Comparison of ENCODE assay signal across 10 cellular contexts in genomic region chr1:33337994-33338494, GRCh38. TPM values are rescaled to one million over a fixed set of nuclear protein-coding genes. Genes with fewer than 3 reads are reported as not detected.
A peak's percentile ranks its signal among the peaks of the same experiment; 100 is the strongest.
DNase-seq lines count a peak whose midpoint lies in the region; ATAC-seq and TF ChIP-seq lines count a peak whose summit lies in the region.
"Had no signal": no experiment of that assay in that cellular context is flagged by ENCODE, and none has a peak within 500 bp of the region (broad histone marks: within the 10 kb centered on the region; RNA-seq: fewer than 3 reads in every experiment).

No MANE protein-coding gene starts in this region.

- peak overlapping the region; percentile 67 for H4K8ac ChIP-seq in mesenchymal stem cell (ENCODE audit: low read length)

- H3K14ac ChIP-seq in mesenchymal stem cell (ENCODE audit: low read length in 2 of 2), result no peak overlapping the region

- DNase-seq in dorsolateral prefrontal cortex (no peak), mesenchymal stem cell (peak; percentile 66), thoracic aorta (ENCODE audit: low spot score) (no peak), GM10248 (ENCODE audit: extremely low spot score) (no peak)
- DNase-seq in activated naive CD8-positive, alpha-beta T cell treated with anti-CD3 and anti-CD28 coated beads for 36 hours, result no peak
- DNase-seq: KG1 had no signal

- 82% methylated on average over 3 of the region's 3 CpGs for WGBS in mesenchymal stem cell

- peak overlapping the region; percentile 40 to 67 for H3K18ac ChIP-seq in mesenchymal stem cell (ENCODE audit: low read depth in 1 of 2, low read length in 2 of 2)

- no peaks in the 10 kb centered on the region for H3K79me1 ChIP-seq in mesenchymal stem cell (replicated peaks; ENCODE audit: low read length, poor library complexity, severe bottlenecking)

- peaks cover 4% of the 10 kb centered on the region for H3K36me3 Mint-ChIP-seq in activated naive CD8-positive, alpha-beta T cell treated with anti-CD3 and anti-CD28 coated beads for 36 hours

- ATAC-seq in thoracic aorta (ENCODE audit: insufficient number of reproducible peaks, low FRiP score, low read depth) (no peak), HG03469 (IDR thresholded peaks at IDR 0.05; ENCODE audit: unreplicated experiment) (no peak), GM21825 (IDR thresholded peaks at IDR 0.05; ENCODE audit: unreplicated experiment) (no peak)

- H4K20me1 ChIP-seq in Loucy (ENCODE audit: insufficient read depth, low read length, poor library complexity, severe bottlenecking), result peaks cover 45% of the 10 kb centered on the region

- H3K4me1 Mint-ChIP-seq in activated naive CD8-positive, alpha-beta T cell treated with anti-CD3 and anti-CD28 coated beads for 36 hours, result peaks cover 37% of the 10 kb centered on the region

- no peaks in the 10 kb centered on the region for H3K9me2 ChIP-seq in Loucy (replicated peaks; ENCODE audit: low read depth, low read length)

- H3K27ac Mint-ChIP-seq in activated naive CD8-positive, alpha-beta T cell treated with anti-CD3 and anti-CD28 coated beads for 36 hours, result no peak overlapping the region

- POLR2A ChIA-PET in GM10248 (lab: Yijun Ruan, JAX), result no interaction called here

- no peaks in the 10 kb centered on the region for H3K9me3 Mint-ChIP-seq in activated naive CD8-positive, alpha-beta T cell treated with anti-CD3 and anti-CD28 coated beads for 36 hours

- H2AFZ ChIP-seq in Loucy (ENCODE audit: low read length) (no peak overlapping the region), mesenchymal stem cell (ENCODE audit: low read depth, low read length) (no peak overlapping the region)

- H3K4me3 Mint-ChIP-seq in activated naive CD8-positive, alpha-beta T cell treated with anti-CD3 and anti-CD28 coated beads for 36 hours, result no peak overlapping the region

- H3K4me3 ChIP-seq in Loucy (ENCODE audit: low read length, poor library complexity, severe bottlenecking) (no peak overlapping the region), dorsolateral prefrontal cortex (peak overlapping the region in 23 of 59 donors; percentile 0 to 41 (median 13)), mesenchymal stem cell (ENCODE audit: insufficient read depth in 1 of 2, low read depth in 1 of 2, low read length in 2 of 2) (peak overlapping the region in 1 of 2 experiments; percentile 49), thoracic aorta (peak overlapping the region; percentile 56)

- H3K23ac ChIP-seq in mesenchymal stem cell (ENCODE audit: low read length in 2 of 2), result no peak overlapping the region

- H3K9me3 ChIP-seq in Loucy (ENCODE audit: insufficient read depth, low read depth, low read length), result no peaks in the 10 kb centered on the region
- H3K9me3 ChIP-seq in mesenchymal stem cell (ENCODE audit: control insufficient read depth, low read length), result no peaks in the 10 kb centered on the region
- no peaks in the 10 kb centered on the region for H3K9me3 ChIP-seq in thoracic aorta

- peaks cover 98% of the 10 kb centered on the region for H3K79me2 ChIP-seq in Loucy (ENCODE audit: insufficient read depth, low read length)

- peak overlapping the region in 1 of 2 experiments; percentile 59 for H2BK12ac ChIP-seq in mesenchymal stem cell (ENCODE audit: low read length in 2 of 2)

- H3K4ac ChIP-seq in mesenchymal stem cell (ENCODE audit: low read depth in 1 of 2, low read length in 2 of 2), result no peak overlapping the region

- peak overlapping the region; percentile 5 for H2AK5ac ChIP-seq in mesenchymal stem cell (ENCODE audit: low read length, severe bottlenecking)

- CTCF ChIA-PET in GM10248 (lab: Yijun Ruan, JAX), result interaction anchor here (1.2 to 3.5 kb wide), 4 partner anchors 9 to 41 kb away, joined by 4 to 28 read pairs (median 8); no protein-coding TSS in a partner anchor

- H3K4me2 ChIP-seq in Loucy (ENCODE audit: low read depth, low read length, poor library complexity, severe bottlenecking) (peak overlapping the region; percentile 3), mesenchymal stem cell (ENCODE audit: low read length, poor library complexity, severe bottlenecking) (no peak overlapping the region)

- peak overlapping the region; percentile 3 for H3K9ac ChIP-seq in Loucy (ENCODE audit: low read depth, low read length, poor library complexity, severe bottlenecking)
- H3K9ac ChIP-seq in mesenchymal stem cell (ENCODE audit: low read length), result peak overlapping the region; percentile 80

- no peak overlapping the region for H2BK15ac ChIP-seq in mesenchymal stem cell (ENCODE audit: low read depth, poor library complexity, severe bottlenecking)

- H3K4me1 ChIP-seq in Loucy (ENCODE audit: insufficient read depth, low read length, poor library complexity, severe bottlenecking) (peaks cover 16% of the 10 kb centered on the region), mesenchymal stem cell (ENCODE audit: control insufficient read depth, insufficient read depth, low read depth, low read length) (peaks cover 41% of the 10 kb centered on the region), thoracic aorta (ENCODE audit: control insufficient read depth in 1 of 2, low read depth in 2 of 2) (peaks cover 96 to 100% of the 10 kb centered on the region in 2 donors)

- TF ChIP-seq CTCF in Loucy (conservative IDR thresholded peaks at IDR 0.05; ENCODE audit: low read length) (no peak), dorsolateral prefrontal cortex (IDR thresholded peaks at IDR 0.05 in 54 of 56, conservative IDR thresholded peaks at IDR 0.05 in 2 of 56; ENCODE audit: low read depth in 1 of 56, partially characterized antibody in 56 of 56) (no peak), thoracic aorta (IDR thresholded peaks at IDR 0.05) (no peak), GM10248 (IDR thresholded peaks at IDR 0.05; ENCODE audit: control extremely low read depth, extremely low read depth, low read depth, missing control alignments) (no peak)

- H3K27ac ChIP-seq in dorsolateral prefrontal cortex, result peak overlapping the region; percentile 19 to 99 (median 91)
- peak overlapping the region; percentile 84 for H3K27ac ChIP-seq in mesenchymal stem cell (ENCODE audit: low read length, poor library complexity, severe bottlenecking)
- H3K27ac ChIP-seq in thoracic aorta, result peak overlapping the region; percentile 95

- H2BK120ac ChIP-seq in mesenchymal stem cell (ENCODE audit: low read depth, low read length), result peak overlapping the region; percentile 29

- intact Hi-C loops in dorsolateral prefrontal cortex (cut with DNase I), result no loop called here

- H4K91ac ChIP-seq in mesenchymal stem cell (ENCODE audit: low read length), result peak overlapping the region; percentile 16

- H3K27me3 ChIP-seq in Loucy (ENCODE audit: insufficient read depth, low read length, poor library complexity, severe bottlenecking) (no peaks in the 10 kb centered on the region), dorsolateral prefrontal cortex (no peaks in the 10 kb centered on the region), mesenchymal stem cell (ENCODE audit: control insufficient read depth in 1 of 2, insufficient read depth in 1 of 2, low read length in 2 of 2) (no peaks in the 10 kb centered on the region), thoracic aorta (replicated peaks; ENCODE audit: insufficient read depth) (no peaks in the 10 kb centered on the region)

- no peak overlapping the region for H2BK5ac ChIP-seq in mesenchymal stem cell (ENCODE audit: low read depth, low read length, poor library complexity, severe bottlenecking)

- no peaks in the 10 kb centered on the region for H3K27me3 Mint-ChIP-seq in activated naive CD8-positive, alpha-beta T cell treated with anti-CD3 and anti-CD28 coated beads for 36 hours

- H3K36me3 ChIP-seq in Loucy (ENCODE audit: insufficient read depth, low read length) (peaks cover 18% of the 10 kb centered on the region; the same call in 1 of the 2 replicates), mesenchymal stem cell (ENCODE audit: control insufficient read depth in 1 of 2, insufficient read depth in 2 of 2, low read depth in 1 of 2, low read length in 2 of 2) (peaks cover 28 to 50% of the 10 kb centered on the region in 2 experiments), thoracic aorta (peaks cover 11% of the 10 kb centered on the region)

- no peaks in the 10 kb centered on the region for H3F3A ChIP-seq in Loucy (ENCODE audit: low read depth)

RNA-seq across cellular contexts. Expression of gene A3GALT2, which starts 17.1 kb away (rescaled TPM):
- total RNA-seq in dorsolateral prefrontal cortex (under 1 TPM in 10 of 120 experiments, not detected in 110; 0.35 to 0.76 (median 0.60) TPM), thoracic aorta (under 1 TPM; 0.54 to 0.71 TPM)
- 0.04 TPM for polyA plus RNA-seq in mesenchymal stem cell (2013, experiment 1 of 2)
- not detected for polyA plus RNA-seq in mesenchymal stem cell (2013, experiment 2 of 2)
- not detected for total RNA-seq in activated naive CD8-positive, alpha-beta T cell treated with anti-CD3 and anti-CD28 coated beads for 36 hours
- total RNA-seq: glomerular endothelial cell had no signal
